12 cellular contexts compared by ENCODE assay signal in the genomic region with DNA sequence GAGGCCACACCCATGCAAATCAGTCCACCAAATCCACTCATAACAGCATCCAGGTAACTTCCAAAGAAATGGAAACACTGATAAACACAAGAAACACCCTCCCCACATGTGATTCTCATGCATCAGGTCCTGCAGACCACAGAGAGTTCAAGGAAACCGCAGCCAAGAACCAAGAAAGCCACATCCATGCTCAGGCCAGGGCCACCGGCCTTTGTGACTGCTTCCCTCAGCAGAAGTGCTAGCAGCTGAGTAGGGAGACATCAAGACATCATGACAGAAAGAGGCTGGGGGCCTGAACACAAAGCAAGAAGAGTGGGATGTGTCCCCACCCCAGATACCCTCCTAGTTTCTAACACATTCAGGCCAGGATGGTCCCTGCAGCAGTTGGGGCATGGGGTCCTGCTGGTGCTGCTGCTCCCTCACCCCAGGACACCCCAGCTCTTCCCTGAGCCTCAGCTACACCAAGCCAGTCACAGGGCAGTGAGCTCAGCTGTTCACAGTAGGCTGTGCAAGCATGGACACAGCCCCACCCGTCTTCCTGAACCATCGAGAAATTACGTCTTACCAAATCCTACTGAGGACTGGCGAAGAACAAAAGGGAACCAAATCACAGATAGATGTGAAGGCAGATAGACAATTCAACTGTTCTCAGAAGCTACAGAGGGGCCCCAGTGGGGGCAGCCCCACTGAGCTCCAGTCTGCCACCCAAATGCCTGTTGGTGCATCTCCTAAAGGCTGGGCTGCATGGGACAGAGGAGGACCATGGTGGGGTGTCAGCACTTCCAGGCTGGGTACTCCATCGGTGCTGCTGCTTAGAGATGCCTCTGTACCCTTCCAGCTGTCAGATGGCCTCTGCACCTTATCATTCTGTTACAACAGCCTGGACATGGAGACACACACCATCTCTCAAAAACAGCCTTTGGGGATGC.
A peak's percentile ranks its signal among the peaks of the same experiment; 100 is the strongest.
DNase-seq lines count a peak whose midpoint lies in the region; ATAC-seq, FAIRE-seq and TF ChIP-seq lines count a peak whose summit lies in the region.
"Had no signal": no experiment of that assay in that cellular context is flagged by ENCODE, and none has a peak within 500 bp of the region (broad histone marks: within the 10 kb centered on the region; RNA-seq: fewer than 3 reads in every experiment).

No MANE protein-coding gene starts in this region.

- in situ Hi-C loops in GM12878 (cut with MboI), result no loop called here

- RAD21 ChIA-PET in GM12878 (lab: Charles Lee; ENCODE audit: unreplicated experiment), result no interaction called here

- H3K4me1 ChIP-seq in GM12878 (ENCODE audit: control insufficient read depth, insufficient read depth, low read length) (peaks cover 7% of the 10 kb centered on the region), upper lobe of right lung (no peaks in the 10 kb centered on the region)

- TF ChIP-seq POLR2A in GM12878 (IDR thresholded peaks at IDR 0.05; ENCODE audit: low read depth, low read length) (no peak), H54 (IDR thresholded peaks at IDR 0.05; ENCODE audit: low read depth, low read length) (no peak)

- H3K9me3 ChIP-seq in GM12878 (replicated peaks; ENCODE audit: control insufficient read depth, insufficient read depth, low read length), result no peaks in the 10 kb centered on the region
- H3K9me3 ChIP-seq in upper lobe of right lung, result no peaks in the 10 kb centered on the region

- H3K9me3 Mint-ChIP-seq in activated T-cell treated with anti-CD3 and anti-CD28 coated beads, Interleukin-2, amount 50 U/mL, for 4 hours, result no peaks in the 10 kb centered on the region

- H3K79me2 ChIP-seq in GM12878 (ENCODE audit: control insufficient read depth, insufficient read depth, low read length), result no peaks in the 10 kb centered on the region

- peaks cover 29% of the 10 kb centered on the region for H3K4me1 Mint-ChIP-seq in activated T-cell treated with anti-CD3 and anti-CD28 coated beads, Interleukin-2, amount 50 U/mL, for 4 hours (ENCODE audit: low read depth)

- H3K36me3 Mint-ChIP-seq in activated T-cell treated with anti-CD3 and anti-CD28 coated beads, Interleukin-2, amount 50 U/mL, for 4 hours (ENCODE audit: insufficient read depth), result peaks cover 19% of the 10 kb centered on the region

- FAIRE-seq in GM12878 (lab: Jason Lieb, UNC), result peak; percentile 75
- FAIRE-seq in H54 (lab: Jason Lieb, UNC), result no peak
- FAIRE-seq: islet of Langerhans had no signal

- POLR2A ChIA-PET in GM12878 (lab: Charles Lee), result no interaction called here

- H4K20me1 ChIP-seq in GM12878 (ENCODE audit: control insufficient read depth, insufficient read depth), result peaks cover 3% of the 10 kb centered on the region; the same call in 1 of the 2 replicates

- no peaks in the 10 kb centered on the region for H3K36me3 ChIP-seq in GM12878 (ENCODE audit: control insufficient read depth in 2 of 2, insufficient read depth in 2 of 2, low read length in 1 of 2)
- H3K36me3 ChIP-seq in upper lobe of right lung, result no peaks in the 10 kb centered on the region

- 0 out of 2 replicates have a peak, but pooled peaks have one; percentile 6 for TF ChIP-seq RAD21 in GM12878 (IDR thresholded peaks at IDR 0.05; ENCODE audit: insufficient read depth, low read depth, low read length)

- DNase-seq in activated T-cell treated with anti-CD3 and anti-CD28 coated beads, Interleukin-2, amount 50 U/mL, for 4 hours, result no peak
- DNase-seq in activated T-cell treated with anti-CD3 and anti-CD28 coated beads, Interleukin-2, amount 50 U/mL, for 1 hour, result no peak
- DNase-seq in GM12878 (ENCODE audit: low read depth, low spot score) (peak; percentile 13), upper lobe of right lung (no peak), H54 (ENCODE audit: insufficient read length, low spot score) (no peak), NCI-H1436 (lab: John Stamatoyannopoulos, UW) (no peak)
- DNase-seq: NCI-H187, SIG-M5 had no signal

- H3K9ac ChIP-seq in GM12878 (ENCODE audit: control insufficient read depth, insufficient read depth, low read length), result no peak overlapping the region

- H3K27me3 ChIP-seq in GM12878 (replicated peaks in 1 of 2; ENCODE audit: control insufficient read depth in 2 of 2, insufficient read depth in 2 of 2, low read length in 1 of 2) (no peaks in the 10 kb centered on the region), upper lobe of right lung (no peaks in the 10 kb centered on the region)

- SMC1A ChIA-PET in GM12878 (lab: Charles Lee; ENCODE audit: uncharacterized antibody, unreplicated experiment), result no interaction called here

- no peak for TF ChIP-seq EP300 in GM12878 (IDR thresholded peaks at IDR 0.05; ENCODE audit: borderline replicate concordance in 1 of 2, control insufficient read depth in 1 of 2, low read depth in 2 of 2, low read length in 2 of 2)

- H3K27me3 Mint-ChIP-seq in activated T-cell treated with anti-CD3 and anti-CD28 coated beads, Interleukin-2, amount 50 U/mL, for 4 hours (ENCODE audit: low read depth), result no peaks in the 10 kb centered on the region
- H3K27me3 Mint-ChIP-seq: progenitor cell of endocrine pancreas had no signal

- H3K4me3 ChIP-seq in GM12878, result no peak overlapping the region
- no peak overlapping the region for H3K4me3 ChIP-seq in upper lobe of right lung

- no peak for TF ChIP-seq CTCF in GM12878 (IDR thresholded peaks at IDR 0.05 in 2 of 3, conservative IDR thresholded peaks at IDR 0.05 in 1 of 3; ENCODE audit: control insufficient read depth in 2 of 3, extremely low read depth in 1 of 3, insufficient read depth in 1 of 3, low read depth in 3 of 3, low read length in 3 of 3)
- no peak for TF ChIP-seq CTCF in upper lobe of right lung (IDR thresholded peaks at IDR 0.05)

- 60% methylated on average over 7 of the region's 7 CpGs for WGBS in GM12878 (ENCODE audit: insufficient coverage, insufficient replicate concordance, low lambda C conversion rate, missing lambda C conversion rate)

- H2AFZ ChIP-seq in GM12878 (ENCODE audit: control insufficient read depth, low read depth, low read length), result no peak overlapping the region

- peak; percentile 71 to 77 for ATAC-seq in activated T-cell treated with anti-CD3 and anti-CD28 coated beads, Interleukin-2, amount 50 U/mL, for 4 hours
- peak; percentile 60 for ATAC-seq in HG03108 (IDR thresholded peaks at IDR 0.05; ENCODE audit: unreplicated experiment)
- peak; percentile 90 for ATAC-seq in GM12878
- ATAC-seq in upper lobe of right lung, result peak; percentile 61
- no peak for ATAC-seq in GM21825 (IDR thresholded peaks at IDR 0.05; ENCODE audit: unreplicated experiment)

- no peak overlapping the region for H3K4me2 ChIP-seq in GM12878 (ENCODE audit: control insufficient read depth, insufficient read depth)

- H3K27ac ChIP-seq in GM12878 (ENCODE audit: control insufficient read depth, insufficient read depth) (no peak overlapping the region), upper lobe of right lung (no peak overlapping the region)

- BruUV-seq in GM12878 (replicated peaks; lab: Mats Ljungman, UMichigan), result no TSS peak

- CTCF ChIA-PET in GM12878 (lab: Yijun Ruan, JAX), result no interaction called here

- intact Hi-C loops in GM12878 (cut with micrococcal nuclease; ENCODE audit: unreplicated experiment) (no loop called here), upper lobe of right lung (cut with DNase I) (no loop called here)

- no peak overlapping the region for H3K4me3 Mint-ChIP-seq in activated T-cell treated with anti-CD3 and anti-CD28 coated beads, Interleukin-2, amount 50 U/mL, for 4 hours

TF ChIP-seq in GM12878, 131 proteins besides CTCF, POLR2A, EP300 and RAD21:
- TF ChIP-seq IKZF2 (IDR thresholded peaks at IDR 0.05) (peak in 1 of 2 experiments; percentile 22; a peak in 2 of 4 replicates), IKZF1 (conservative IDR thresholded peaks at IDR 0.05) (peak; percentile 50), NR2F1 (conservative IDR thresholded peaks at IDR 0.05) (peak; percentile 52; the same call in 1 of the 2 replicates), EED (IDR thresholded peaks at IDR 0.05; ENCODE audit: low read depth) (peak; percentile 68; the same call in 1 of the 2 replicates), CBFB (IDR thresholded peaks at IDR 0.05; ENCODE audit: low read depth) (peak; percentile 92), BHLHE40 (IDR thresholded peaks at IDR 0.05; ENCODE audit: borderline replicate concordance in 1 of 2, low read depth in 2 of 2, low read length in 1 of 2) (0 out of 4 replicates have a peak, but pooled peaks of 1 of the 2 experiments have one; percentile 26), BMI1 (IDR thresholded peaks at IDR 0.05; ENCODE audit: borderline replicate concordance) (no peak), RUNX3 (IDR thresholded peaks at IDR 0.05; ENCODE audit: low read length) (peak; percentile 97), PAX5 (IDR thresholded peaks at IDR 0.05; ENCODE audit: borderline replicate concordance, low read depth, low read length) (peak; percentile 53; the same call in 1 of the 2 replicates), ZNF217 (IDR thresholded peaks at IDR 0.05) (no peak), CHD1 (IDR thresholded peaks at IDR 0.05; ENCODE audit: low read depth, low read length) (no peak), ATF7 (IDR thresholded peaks at IDR 0.05; ENCODE audit: low read depth) (no peak)
- TF ChIP-seq, protein P1, sequence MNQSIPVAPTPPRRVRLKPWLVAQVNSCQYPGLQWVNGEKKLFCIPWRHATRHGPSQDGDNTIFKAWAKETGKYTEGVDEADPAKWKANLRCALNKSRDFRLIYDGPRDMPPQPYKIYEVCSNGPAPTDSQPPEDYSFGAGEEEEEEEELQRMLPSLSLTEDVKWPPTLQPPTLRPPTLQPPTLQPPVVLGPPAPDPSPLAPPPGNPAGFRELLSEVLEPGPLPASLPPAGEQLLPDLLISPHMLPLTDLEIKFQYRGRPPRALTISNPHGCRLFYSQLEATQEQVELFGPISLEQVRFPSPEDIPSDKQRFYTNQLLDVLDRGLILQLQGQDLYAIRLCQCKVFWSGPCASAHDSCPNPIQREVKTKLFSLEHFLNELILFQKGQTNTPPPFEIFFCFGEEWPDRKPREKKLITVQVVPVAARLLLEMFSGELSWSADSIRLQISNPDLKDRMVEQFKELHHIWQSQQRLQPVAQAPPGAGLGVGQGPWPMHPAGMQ (IDR thresholded peaks at IDR 0.05; ENCODE audit: borderline replicate concordance), result peak; percentile 11; the same call in 1 of the 2 replicates
- TF ChIP-seq, protein P2, sequence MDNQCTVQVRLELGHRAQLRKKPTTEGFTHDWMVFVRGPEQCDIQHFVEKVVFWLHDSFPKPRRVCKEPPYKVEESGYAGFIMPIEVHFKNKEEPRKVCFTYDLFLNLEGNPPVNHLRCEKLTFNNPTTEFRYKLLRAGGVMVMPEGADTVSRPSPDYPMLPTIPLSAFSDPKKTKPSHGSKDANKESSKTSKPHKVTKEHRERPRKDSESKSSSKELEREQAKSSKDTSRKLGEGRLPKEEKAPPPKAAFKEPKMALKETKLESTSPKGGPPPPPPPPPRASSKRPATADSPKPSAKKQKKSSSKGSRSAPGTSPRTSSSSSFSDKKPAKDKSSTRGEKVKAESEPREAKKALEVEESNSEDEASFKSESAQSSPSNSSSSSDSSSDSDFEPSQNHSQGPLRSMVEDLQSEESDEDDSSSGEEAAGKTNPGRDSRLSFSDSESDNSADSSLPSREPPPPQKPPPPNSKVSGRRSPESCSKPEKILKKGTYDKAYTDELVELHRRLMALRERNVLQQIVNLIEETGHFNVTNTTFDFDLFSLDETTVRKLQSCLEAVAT (IDR thresholded peaks at IDR 0.05), result 0 out of 2 replicates have a peak, but pooled peaks have one; percentile 64
